1 cellular context compared by ENCODE assay signal in genomic region chr17:33056392-33057146, GRCh38.
TF ChIP-seq lines count a peak whose summit lies in the region.

No MANE protein-coding gene starts in this region.

TF ChIP-seq in HepG2, 621 proteins besides CTCF, POLR2A, EP300 and RAD21 (continued from another document):
- TF ChIP-seq SOX5 (CRISPR knock-in tag; IDR thresholded peaks at IDR 0.05; ENCODE audit: borderline replicate concordance) (0 out of 2 replicates have a peak, but pooled peaks have one; percentile 10), SNAI1 (CRISPR knock-in tag; IDR thresholded peaks at IDR 0.05; ENCODE audit: borderline replicate concordance) (no peak), FOXA3 (CRISPR knock-in tag; IDR thresholded peaks at IDR 0.05) (peak; percentile 60), TFAP4 (IDR thresholded peaks at IDR 0.05; ENCODE audit: borderline replicate concordance, low read depth) (no peak), HNF4A (CRISPR knock-in tag; IDR thresholded peaks at IDR 0.05) (peak; percentile 44), FOXK1 (CRISPR knock-in tag; IDR thresholded peaks at IDR 0.05; ENCODE audit: borderline replicate concordance, low read depth) (peak; percentile 44; the same call in 1 of the 2 replicates), FOXP1 (IDR thresholded peaks at IDR 0.05) (no peak), FOXP1 (CRISPR knock-in tag; IDR thresholded peaks at IDR 0.05) (peak; percentile 86), NAIF1 (CRISPR knock-in tag; IDR thresholded peaks at IDR 0.05; ENCODE audit: borderline replicate concordance) (no peak)
- TF ChIP-seq, protein P1, sequence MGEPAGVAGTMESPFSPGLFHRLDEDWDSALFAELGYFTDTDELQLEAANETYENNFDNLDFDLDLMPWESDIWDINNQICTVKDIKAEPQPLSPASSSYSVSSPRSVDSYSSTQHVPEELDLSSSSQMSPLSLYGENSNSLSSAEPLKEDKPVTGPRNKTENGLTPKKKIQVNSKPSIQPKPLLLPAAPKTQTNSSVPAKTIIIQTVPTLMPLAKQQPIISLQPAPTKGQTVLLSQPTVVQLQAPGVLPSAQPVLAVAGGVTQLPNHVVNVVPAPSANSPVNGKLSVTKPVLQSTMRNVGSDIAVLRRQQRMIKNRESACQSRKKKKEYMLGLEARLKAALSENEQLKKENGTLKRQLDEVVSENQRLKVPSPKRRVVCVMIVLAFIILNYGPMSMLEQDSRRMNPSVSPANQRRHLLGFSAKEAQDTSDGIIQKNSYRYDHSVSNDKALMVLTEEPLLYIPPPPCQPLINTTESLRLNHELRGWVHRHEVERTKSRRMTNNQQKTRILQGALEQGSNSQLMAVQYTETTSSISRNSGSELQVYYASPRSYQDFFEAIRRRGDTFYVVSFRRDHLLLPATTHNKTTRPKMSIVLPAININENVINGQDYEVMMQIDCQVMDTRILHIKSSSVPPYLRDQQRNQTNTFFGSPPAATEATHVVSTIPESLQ (CRISPR knock-in tag; conservative IDR thresholded peaks at IDR 0.05): no peak
- TF ChIP-seq, protein P2, sequence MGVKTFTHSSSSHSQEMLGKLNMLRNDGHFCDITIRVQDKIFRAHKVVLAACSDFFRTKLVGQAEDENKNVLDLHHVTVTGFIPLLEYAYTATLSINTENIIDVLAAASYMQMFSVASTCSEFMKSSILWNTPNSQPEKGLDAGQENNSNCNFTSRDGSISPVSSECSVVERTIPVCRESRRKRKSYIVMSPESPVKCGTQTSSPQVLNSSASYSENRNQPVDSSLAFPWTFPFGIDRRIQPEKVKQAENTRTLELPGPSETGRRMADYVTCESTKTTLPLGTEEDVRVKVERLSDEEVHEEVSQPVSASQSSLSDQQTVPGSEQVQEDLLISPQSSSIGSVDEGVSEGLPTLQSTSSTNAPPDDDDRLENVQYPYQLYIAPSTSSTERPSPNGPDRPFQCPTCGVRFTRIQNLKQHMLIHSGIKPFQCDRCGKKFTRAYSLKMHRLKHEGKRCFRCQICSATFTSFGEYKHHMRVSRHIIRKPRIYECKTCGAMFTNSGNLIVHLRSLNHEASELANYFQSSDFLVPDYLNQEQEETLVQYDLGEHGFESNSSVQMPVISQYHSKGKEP (CRISPR knock-in tag; IDR thresholded peaks at IDR 0.05): no peak
- TF ChIP-seq, protein P3, sequence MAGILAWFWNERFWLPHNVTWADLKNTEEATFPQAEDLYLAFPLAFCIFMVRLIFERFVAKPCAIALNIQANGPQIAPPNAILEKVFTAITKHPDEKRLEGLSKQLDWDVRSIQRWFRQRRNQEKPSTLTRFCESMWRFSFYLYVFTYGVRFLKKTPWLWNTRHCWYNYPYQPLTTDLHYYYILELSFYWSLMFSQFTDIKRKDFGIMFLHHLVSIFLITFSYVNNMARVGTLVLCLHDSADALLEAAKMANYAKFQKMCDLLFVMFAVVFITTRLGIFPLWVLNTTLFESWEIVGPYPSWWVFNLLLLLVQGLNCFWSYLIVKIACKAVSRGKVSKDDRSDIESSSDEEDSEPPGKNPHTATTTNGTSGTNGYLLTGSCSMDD (CRISPR knock-in tag; IDR thresholded peaks at IDR 0.05): no peak
